In genomic region chr12:122888232-122888752, GRCh38 we compare ENCODE assay signal across 9 cellular contexts. TPM values are rescaled to one million over a fixed set of nuclear protein-coding genes. Genes with fewer than 3 reads are reported as not detected.
DNase-seq lines count a peak whose midpoint lies in the region; ATAC-seq, FAIRE-seq and TF ChIP-seq lines count a peak whose summit lies in the region.
"Had no signal": no experiment of that assay in that cellular context is flagged by ENCODE, and none has a peak within 500 bp of the region (broad histone marks: within the 10 kb centered on the region; RNA-seq: fewer than 3 reads in every experiment).

No MANE protein-coding gene starts in this region.

- intact Hi-C loops in kidney (cut with DNase I): no loop called here

- H3K36me3 ChIP-seq in kidney (ENCODE audit: control insufficient read depth in 1 of 2, insufficient read depth in 2 of 2, low read length in 2 of 2): no peaks in the 10 kb centered on the region

- DNase-seq in GM12892 (ENCODE audit: insufficient read length): no peak
- peak; percentile 50 for DNase-seq in KG1 (lab: John Stamatoyannopoulos, UW)
- peak; percentile 23 for DNase-seq in SKM-1 (lab: John Stamatoyannopoulos, UW; ENCODE audit: unreplicated experiment)
- DNase-seq in T47D (ENCODE audit: low read depth in 1 of 2, low spot score in 1 of 2): peak; percentile 75 to 99
- DNase-seq in kidney: peak; percentile 80
- DNase-seq in stimulated activated naive CD4-positive, alpha-beta T cell (lab: John Stamatoyannopoulos, UW): peak; percentile 62 to 78 (median 74)

- no peaks in the 10 kb centered on the region for H3K9me3 ChIP-seq in kidney (ENCODE audit: control insufficient read depth in 1 of 2, low read length in 2 of 2)

- peak overlapping the region in 1 of 2 donors; percentile 60 for H3K9ac ChIP-seq in kidney (ENCODE audit: low read length in 2 of 2)

- H3K27ac ChIP-seq in kidney (ENCODE audit: low read depth in 2 of 2, low read length in 2 of 2): peak overlapping the region; percentile 89 to 96

- FAIRE-seq in GM12892 (lab: Jason Lieb, UNC) (peak; percentile 87), kidney (lab: Jason Lieb, UNC) (peak; percentile 33)
- FAIRE-seq: TTC549 had no signal

- TF ChIP-seq CTCF in kidney (IDR thresholded peaks at IDR 0.05; ENCODE audit: borderline replicate concordance, extremely low read depth, insufficient read depth): no peak

- in situ Hi-C loops in T47D (cut with HindIII; ENCODE audit: low pct_unique_long_range_greater_than_20kb, low sequenced_read_pairs): no loop called here

- peak overlapping the region; percentile 3 to 10 for H3K4me3 ChIP-seq in kidney (ENCODE audit: low read length in 2 of 2)

- peaks cover 39 to 44% of the 10 kb centered on the region in 2 donors for H3K4me1 ChIP-seq in kidney (ENCODE audit: control insufficient read depth in 1 of 2, insufficient read depth in 1 of 2, low read depth in 1 of 2, low read length in 2 of 2)

- no peak for TF ChIP-seq POLR2A in GM12892 (IDR thresholded peaks at IDR 0.05; ENCODE audit: low read depth, low read length)

- ATAC-seq in HG02588 (IDR thresholded peaks at IDR 0.05; ENCODE audit: unreplicated experiment): no peak
- no peak for ATAC-seq in HG03571 (IDR thresholded peaks at IDR 0.05; ENCODE audit: unreplicated experiment)

RNA-seq across cellular contexts. Expression of gene VPS37B, which starts 7.6 kb away (rescaled TPM):
- polyA plus RNA-seq in GM12892 (2012; ENCODE audit: missing spikeins): 5.5 TPM
- 47.8 TPM for total RNA-seq in kidney
- 21.4 TPM for polyA plus RNA-seq in kidney (ENCODE audit: insufficient read depth, low read depth, low replicate concordance)

RNA-seq across cellular contexts. Expression of gene HIP1R, which starts 53.0 kb away (rescaled TPM):
- 4.4 TPM for polyA plus RNA-seq in GM12892 (2012; ENCODE audit: missing spikeins)
- 87.8 TPM for total RNA-seq in kidney
- polyA plus RNA-seq in kidney (ENCODE audit: insufficient read depth, low read depth, low replicate concordance): 39.4 TPM
